ENCODE assay signal across 1 cellular context in the genomic region with DNA sequence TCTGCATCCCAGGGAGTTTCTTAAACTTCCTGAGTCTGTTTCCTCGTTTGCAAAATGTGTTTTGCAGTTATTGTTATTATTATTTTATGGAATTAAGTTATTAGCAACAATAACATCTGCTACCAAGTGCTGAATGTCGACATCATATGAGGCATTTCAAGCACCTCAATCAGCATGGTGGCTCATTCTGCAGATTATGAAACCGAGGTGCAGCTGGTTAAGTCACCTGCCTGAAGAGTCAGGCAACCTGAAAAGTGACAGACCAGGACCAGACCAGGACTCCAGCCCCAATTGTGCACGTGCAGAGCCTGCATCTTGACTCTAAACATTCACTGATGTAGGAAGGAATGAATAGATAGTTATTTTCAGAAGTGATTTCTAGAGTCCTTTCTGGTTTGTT.
TF ChIP-seq lines count a peak whose summit lies in the region.

No MANE protein-coding gene starts in this region.

TF ChIP-seq in WTC11, 78 proteins besides CTCF, POLR2A, EP300 and RAD21 (continued from another document):
- TF ChIP-seq, protein P1, sequence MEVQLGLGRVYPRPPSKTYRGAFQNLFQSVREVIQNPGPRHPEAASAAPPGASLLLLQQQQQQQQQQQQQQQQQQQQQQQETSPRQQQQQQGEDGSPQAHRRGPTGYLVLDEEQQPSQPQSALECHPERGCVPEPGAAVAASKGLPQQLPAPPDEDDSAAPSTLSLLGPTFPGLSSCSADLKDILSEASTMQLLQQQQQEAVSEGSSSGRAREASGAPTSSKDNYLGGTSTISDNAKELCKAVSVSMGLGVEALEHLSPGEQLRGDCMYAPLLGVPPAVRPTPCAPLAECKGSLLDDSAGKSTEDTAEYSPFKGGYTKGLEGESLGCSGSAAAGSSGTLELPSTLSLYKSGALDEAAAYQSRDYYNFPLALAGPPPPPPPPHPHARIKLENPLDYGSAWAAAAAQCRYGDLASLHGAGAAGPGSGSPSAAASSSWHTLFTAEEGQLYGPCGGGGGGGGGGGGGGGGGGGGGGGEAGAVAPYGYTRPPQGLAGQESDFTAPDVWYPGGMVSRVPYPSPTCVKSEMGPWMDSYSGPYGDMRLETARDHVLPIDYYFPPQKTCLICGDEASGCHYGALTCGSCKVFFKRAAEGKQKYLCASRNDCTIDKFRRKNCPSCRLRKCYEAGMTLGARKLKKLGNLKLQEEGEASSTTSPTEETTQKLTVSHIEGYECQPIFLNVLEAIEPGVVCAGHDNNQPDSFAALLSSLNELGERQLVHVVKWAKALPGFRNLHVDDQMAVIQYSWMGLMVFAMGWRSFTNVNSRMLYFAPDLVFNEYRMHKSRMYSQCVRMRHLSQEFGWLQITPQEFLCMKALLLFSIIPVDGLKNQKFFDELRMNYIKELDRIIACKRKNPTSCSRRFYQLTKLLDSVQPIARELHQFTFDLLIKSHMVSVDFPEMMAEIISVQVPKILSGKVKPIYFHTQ (CRISPR knock-in tag; IDR thresholded peaks at IDR 0.05): no peak
- TF ChIP-seq, protein P2, sequence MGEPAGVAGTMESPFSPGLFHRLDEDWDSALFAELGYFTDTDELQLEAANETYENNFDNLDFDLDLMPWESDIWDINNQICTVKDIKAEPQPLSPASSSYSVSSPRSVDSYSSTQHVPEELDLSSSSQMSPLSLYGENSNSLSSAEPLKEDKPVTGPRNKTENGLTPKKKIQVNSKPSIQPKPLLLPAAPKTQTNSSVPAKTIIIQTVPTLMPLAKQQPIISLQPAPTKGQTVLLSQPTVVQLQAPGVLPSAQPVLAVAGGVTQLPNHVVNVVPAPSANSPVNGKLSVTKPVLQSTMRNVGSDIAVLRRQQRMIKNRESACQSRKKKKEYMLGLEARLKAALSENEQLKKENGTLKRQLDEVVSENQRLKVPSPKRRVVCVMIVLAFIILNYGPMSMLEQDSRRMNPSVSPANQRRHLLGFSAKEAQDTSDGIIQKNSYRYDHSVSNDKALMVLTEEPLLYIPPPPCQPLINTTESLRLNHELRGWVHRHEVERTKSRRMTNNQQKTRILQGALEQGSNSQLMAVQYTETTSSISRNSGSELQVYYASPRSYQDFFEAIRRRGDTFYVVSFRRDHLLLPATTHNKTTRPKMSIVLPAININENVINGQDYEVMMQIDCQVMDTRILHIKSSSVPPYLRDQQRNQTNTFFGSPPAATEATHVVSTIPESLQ (CRISPR knock-in tag; IDR thresholded peaks at IDR 0.05): no peak
- TF ChIP-seq TEAD1 (CRISPR knock-in tag; IDR thresholded peaks at IDR 0.05) (no peak), ZBTB43 (CRISPR knock-in tag; IDR thresholded peaks at IDR 0.05) (no peak), USF1 (CRISPR knock-in tag; IDR thresholded peaks at IDR 0.05) (no peak), FOXP1 (CRISPR knock-in tag; IDR thresholded peaks at IDR 0.05; ENCODE audit: borderline replicate concordance) (no peak)
